Comparison of ENCODE assay signal across 30 cellular contexts in the genomic region with DNA sequence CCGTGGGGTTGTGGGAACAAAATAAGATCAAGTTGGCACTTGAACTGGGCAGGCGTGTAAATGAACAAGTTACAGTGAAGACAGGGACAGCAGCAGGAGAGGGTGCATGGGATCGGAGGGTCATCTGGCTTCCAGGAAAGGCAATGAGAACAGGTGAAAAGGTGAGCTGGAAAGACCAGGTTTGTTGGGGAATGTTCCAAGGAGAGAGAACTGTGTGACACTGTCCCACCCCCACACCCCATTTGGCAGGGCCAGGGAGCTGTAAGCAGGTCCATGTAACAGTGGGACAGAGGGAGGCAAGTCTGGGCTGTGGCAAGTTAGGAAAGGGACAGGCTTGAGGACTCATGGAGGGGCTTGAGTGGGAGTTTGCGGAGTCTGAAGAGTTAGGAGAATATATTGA. TPM values are rescaled to one million over a fixed set of nuclear protein-coding genes. Genes with fewer than 3 reads are reported as not detected.
A peak's percentile ranks its signal among the peaks of the same experiment; 100 is the strongest.
DNase-seq lines count a peak whose midpoint lies in the region; ATAC-seq, FAIRE-seq and TF ChIP-seq lines count a peak whose summit lies in the region.
"Had no signal": no experiment of that assay in that cellular context is flagged by ENCODE, and none has a peak within 500 bp of the region (broad histone marks: within the 10 kb centered on the region; RNA-seq: fewer than 3 reads in every experiment).

No MANE protein-coding gene starts in this region.

- H3K4me3 ChIP-seq in astrocyte (ENCODE audit: insufficient read depth, low read depth, low read length) (no peak overlapping the region), liver (ENCODE audit: low read depth in 1 of 3, low read length in 3 of 3) (peak overlapping the region; percentile 66 to 87 (median 86)), rectal smooth muscle tissue (ENCODE audit: low read length) (peak overlapping the region; percentile 34)
- H3K4me3 ChIP-seq: BLaER1 had no signal

- peak overlapping the region; percentile 70 for H3K27ac Mint-ChIP-seq in Calu3 (ENCODE audit: unreplicated experiment)
- peak overlapping the region; percentile 4 for H3K27ac Mint-ChIP-seq in astrocyte (ENCODE audit: unreplicated experiment)
- no peak overlapping the region for H3K27ac Mint-ChIP-seq in activated naive CD4-positive, alpha-beta T cell treated with anti-CD3 and anti-CD28 coated beads for 36 hours
- H3K27ac Mint-ChIP-seq: activated naive CD8-positive, alpha-beta T cell; activated T-helper 2 cell treated with anti-CD3 and anti-CD28 coated beads, Interferon-gamma antibody, Interleukin-2, Interleukin-4, amounts not matched to agents 10 μg/mL and 5 μg/mL and 100 μg/mL, durations not matched to agents 14 hours and 24 hours and 36 hours had no signal

- no peak overlapping the region for H3K27ac ChIP-seq in astrocyte (ENCODE audit: low read depth, low read length)
- H3K27ac ChIP-seq in liver (ENCODE audit: low read depth in 1 of 2, low read length in 2 of 2): peak overlapping the region; percentile 62 to 87
- no peak overlapping the region for H3K27ac ChIP-seq in rectal smooth muscle tissue (ENCODE audit: low read depth, low read length)
- H3K27ac ChIP-seq: BLaER1, foreskin keratinocyte, HL-60 had no signal

- peak; percentile 22 for DNase-seq in Calu3
- no peak for DNase-seq in astrocyte (ENCODE audit: low read depth)
- no peak for DNase-seq in NCI-H69 (lab: John Stamatoyannopoulos, UW)
- no peak for DNase-seq in activated naive CD4-positive, alpha-beta T cell treated with anti-CD3 and anti-CD28 coated beads for 36 hours
- DNase-seq: ACHN; activated CD4-positive, alpha-beta T cell treated with anti-CD3 and anti-CD28 coated beads, Interleukin-2, amount 50 U/mL, for 4 hours; activated CD8-positive, alpha-beta memory T cell treated with anti-CD3 and anti-CD28 coated beads, Interleukin-2, amount 50 U/mL, for 48 hours; COR-L47; DMS79 treated with DMSO at 0.1 percent for 48 hours; effector CD4-positive, alpha-beta T cell; foreskin keratinocyte; H7; IMR-90; left ventricle myocardium superior; midbrain; NCI-H1092 treated with DMSO at 0.1 percent for 48 hours; NCI-H2029; NCI-H2227 treated with DMSO at 0.1 percent for 48 hours; NCI-H82; stimulated activated CD4-positive, alpha-beta T cell treated with anti-CD3 and anti-CD28 coated beads, Interleukin-1b, Interleukin-23, amount 100 ng/mL, for 48 hours had no signal

- WGBS in liver: 36% methylated on average over 4 of the region's 4 CpGs

- H3K36me3 ChIP-seq in astrocyte (ENCODE audit: insufficient read depth, low read length): no peaks in the 10 kb centered on the region
- peaks cover 0 to 10% (median 4%) of the 10 kb centered on the region in 4 donors for H3K36me3 ChIP-seq in liver (ENCODE audit: control insufficient read depth in 4 of 4, insufficient read depth in 3 of 4, low read depth in 1 of 4, low read length in 3 of 4)
- no peaks in the 10 kb centered on the region for H3K36me3 ChIP-seq in rectal smooth muscle tissue (ENCODE audit: control insufficient read depth, insufficient read depth, low read length)
- H3K36me3 ChIP-seq: BLaER1 had no signal

- no peaks in the 10 kb centered on the region for H3K27me3 ChIP-seq in astrocyte (ENCODE audit: insufficient read depth, low read length)
- no peaks in the 10 kb centered on the region for H3K27me3 ChIP-seq in liver (ENCODE audit: control insufficient read depth in 4 of 4, insufficient read depth in 4 of 4, low read length in 3 of 4)
- H3K27me3 ChIP-seq in rectal smooth muscle tissue (ENCODE audit: control insufficient read depth, insufficient read depth, low read length): no peaks in the 10 kb centered on the region
- H3K27me3 ChIP-seq: BLaER1, foreskin keratinocyte had no signal

- H3K36me3 Mint-ChIP-seq in Calu3 (ENCODE audit: insufficient read depth, unreplicated experiment): peaks cover 21% of the 10 kb centered on the region
- no peaks in the 10 kb centered on the region for H3K36me3 Mint-ChIP-seq in astrocyte (ENCODE audit: low read depth, unreplicated experiment)
- no peaks in the 10 kb centered on the region for H3K36me3 Mint-ChIP-seq in activated naive CD4-positive, alpha-beta T cell treated with anti-CD3 and anti-CD28 coated beads for 36 hours (ENCODE audit: low read depth)
- H3K36me3 Mint-ChIP-seq: activated naive CD8-positive, alpha-beta T cell had no signal

- no peak overlapping the region for H2AFZ ChIP-seq in astrocyte (ENCODE audit: low read depth, low read length)

- H3K4me3 Mint-ChIP-seq in Calu3 (ENCODE audit: low read depth, unreplicated experiment) (peak overlapping the region; percentile 73), astrocyte (ENCODE audit: unreplicated experiment) (peak overlapping the region; percentile 28)
- no peak overlapping the region for H3K4me3 Mint-ChIP-seq in activated naive CD4-positive, alpha-beta T cell treated with anti-CD3 and anti-CD28 coated beads for 36 hours
- H3K4me3 Mint-ChIP-seq: activated naive CD8-positive, alpha-beta T cell had no signal

- no TSS peak for BruUV-seq in Calu3 (replicated peaks; lab: Mats Ljungman, UMichigan)

- no peak overlapping the region for H3K4me2 ChIP-seq in astrocyte (ENCODE audit: low read length)
- H3K4me2 ChIP-seq: BLaER1 had no signal

- no peaks in the 10 kb centered on the region for H3K79me2 ChIP-seq in astrocyte (ENCODE audit: insufficient read depth, low read length)

- TF ChIP-seq RAD21 in liver (IDR thresholded peaks at IDR 0.05): no peak

- FAIRE-seq in astrocyte (lab: Jason Lieb, UNC): no peak

- H3K27me3 Mint-ChIP-seq in Calu3 (ENCODE audit: unreplicated experiment): no peaks in the 10 kb centered on the region
- H3K27me3 Mint-ChIP-seq in astrocyte (ENCODE audit: low read depth, unreplicated experiment): peaks cover 6% of the 10 kb centered on the region
- H3K27me3 Mint-ChIP-seq in activated naive CD4-positive, alpha-beta T cell treated with anti-CD3 and anti-CD28 coated beads for 36 hours (ENCODE audit: low read depth): no peaks in the 10 kb centered on the region
- H3K27me3 Mint-ChIP-seq: activated naive CD8-positive, alpha-beta T cell had no signal

- H3K4me1 Mint-ChIP-seq in Calu3 (ENCODE audit: low read depth, unreplicated experiment): peaks cover 55% of the 10 kb centered on the region
- H3K4me1 Mint-ChIP-seq in astrocyte (ENCODE audit: low read depth, unreplicated experiment): peaks cover 16% of the 10 kb centered on the region
- no peaks in the 10 kb centered on the region for H3K4me1 Mint-ChIP-seq in activated naive CD4-positive, alpha-beta T cell treated with anti-CD3 and anti-CD28 coated beads for 36 hours (ENCODE audit: low read depth)

- H3K9me3 ChIP-seq in astrocyte (ENCODE audit: insufficient read depth, low read depth, low read length) (no peaks in the 10 kb centered on the region), liver (ENCODE audit: control insufficient read depth in 4 of 4, low read length in 3 of 4) (no peaks in the 10 kb centered on the region)
- H3K9me3 ChIP-seq: BLaER1 had no signal

- H3K9me3 Mint-ChIP-seq in Calu3 (ENCODE audit: low read depth, unreplicated experiment) (no peaks in the 10 kb centered on the region), astrocyte (ENCODE audit: unreplicated experiment) (no peaks in the 10 kb centered on the region)
- H3K9me3 Mint-ChIP-seq in activated naive CD4-positive, alpha-beta T cell treated with anti-CD3 and anti-CD28 coated beads for 36 hours: no peaks in the 10 kb centered on the region
- H3K9me3 Mint-ChIP-seq: activated T-helper 2 cell treated with anti-CD3 and anti-CD28 coated beads, Interferon-gamma antibody, Interleukin-2, Interleukin-4, amounts not matched to agents 10 μg/mL and 5 μg/mL and 100 μg/mL, durations not matched to agents 14 hours and 24 hours and 36 hours had no signal

- H3K9ac ChIP-seq in astrocyte (ENCODE audit: low read length): no peak overlapping the region
- H3K9ac ChIP-seq in liver (ENCODE audit: low read depth in 1 of 2, low read length in 2 of 2): peak overlapping the region; percentile 31 to 67
- no peak overlapping the region for H3K9ac ChIP-seq in rectal smooth muscle tissue (ENCODE audit: low read length)
- H3K9ac ChIP-seq: BLaER1 had no signal

- H3K4me1 ChIP-seq in astrocyte (ENCODE audit: insufficient read depth, low read length) (peaks cover 6% of the 10 kb centered on the region), liver (ENCODE audit: control insufficient read depth in 4 of 4, insufficient read depth in 4 of 4, low read length in 3 of 4) (peaks cover 7 to 47% (median 29%) of the 10 kb centered on the region in 4 donors), rectal smooth muscle tissue (ENCODE audit: control insufficient read depth, insufficient read depth, low read length) (no peaks in the 10 kb centered on the region)
- H3K4me1 ChIP-seq: BLaER1, foreskin keratinocyte had no signal

- CTCF ChIA-PET in Calu3 (lab: Charles Lee): interaction anchor here (0.6 to 2.6 kb wide), 7 partner anchors 10 to 1694 kb away, joined by 3 to 8 read pairs (median 4); no protein-coding TSS in a partner anchor
- CTCF ChIA-PET in activated naive CD4-positive, alpha-beta T cell treated with anti-CD3 and anti-CD28 coated beads for 36 hours (lab: Charles Lee): interaction anchor here (0.6 to 0.8 kb wide), 3 partner anchors 21 to 111 kb away, joined by 3 to 6 read pairs (median 3); no protein-coding TSS in a partner anchor

- intact Hi-C loops in Calu3 (cut with micrococcal nuclease; ENCODE audit: unreplicated experiment): loop anchor here (2.0 kb wide), 1 partner anchor 31 kb away; the partner anchor contains the start of gene IFT52
- intact Hi-C loops in activated naive CD4-positive, alpha-beta T cell treated with anti-CD3 and anti-CD28 coated beads for 36 hours (cut with micrococcal nuclease): no loop called here

- no peak for ATAC-seq in GM18873 (IDR thresholded peaks at IDR 0.05; ENCODE audit: low FRiP score, unreplicated experiment)
- no peak for ATAC-seq in HG02798 (IDR thresholded peaks at IDR 0.05; ENCODE audit: poor library complexity, unreplicated experiment)
- ATAC-seq: esophagus mucosa, foreskin keratinocyte, left ventricle myocardium superior, Right ventricle myocardium inferior had no signal

- TF ChIP-seq CTCF in Calu3 (IDR thresholded peaks at IDR 0.05; ENCODE audit: unreplicated experiment): no peak
- no peak for TF ChIP-seq CTCF in astrocyte (IDR thresholded peaks at IDR 0.05; ENCODE audit: insufficient read depth, low read depth, low read length)
- no peak for TF ChIP-seq CTCF in liver (IDR thresholded peaks at IDR 0.05; ENCODE audit: low read depth, low read length, missing input control)

- H4K20me1 ChIP-seq in astrocyte (ENCODE audit: insufficient read depth, low read length): no peaks in the 10 kb centered on the region
- H4K20me1 ChIP-seq: BLaER1 had no signal

RNA-seq across cellular contexts. Expression of gene SGK2, which starts 0.8 kb away (rescaled TPM):
- total RNA-seq in Calu3 (2022): 45.6 and 46.5 TPM in 2 replicates
- total RNA-seq in astrocyte: 0.64 and 1.0 TPM in 2 replicates
- 100 to 1,000 TPM in 1 of 2 donors, 10 to 100 TPM in 1; 33.8 to 253 TPM for total RNA-seq in liver
- polyA plus RNA-seq in liver: 10 to 100 TPM; 22.9 to 86.8 TPM
- total RNA-seq in activated naive CD4-positive, alpha-beta T cell treated with anti-CD3 and anti-CD28 coated beads for 36 hours: under 1 TPM; 0.27 to 0.60 TPM
- total RNA-seq: H7 had no signal

RNA-seq across cellular contexts. Expression of gene IFT52, which starts 31.1 kb away (rescaled TPM):
- 30.2 and 30.8 TPM in 2 replicates for total RNA-seq in Calu3 (2022)
- 27.0 and 34.8 TPM in 2 replicates for total RNA-seq in astrocyte
- total RNA-seq in liver: 10 to 100 TPM in 1 of 2 donors, 1 to 10 TPM in 1; 5.3 to 24.3 TPM
- 1 to 10 TPM; 3.3 to 4.3 TPM for polyA plus RNA-seq in liver
- 10 to 100 TPM; 14.2 to 15.8 TPM for total RNA-seq in activated naive CD4-positive, alpha-beta T cell treated with anti-CD3 and anti-CD28 coated beads for 36 hours

RNA-seq across cellular contexts. Expression of gene L3MBTL1, which starts 52.1 kb away (rescaled TPM):
- 39.7 and 42.3 TPM in 2 replicates for total RNA-seq in Calu3 (2022)
- 8.4 and 13.0 TPM in 2 replicates for total RNA-seq in astrocyte
- total RNA-seq in liver: 1 to 10 TPM; 2.6 to 5.6 TPM
- polyA plus RNA-seq in liver: 1 to 10 TPM in 1 of 2 donors, under 1 TPM in 1; 0.45 to 1.4 TPM
- 1 to 10 TPM; 4.7 to 7.3 TPM for total RNA-seq in activated naive CD4-positive, alpha-beta T cell treated with anti-CD3 and anti-CD28 coated beads for 36 hours

Comparison
In these comparisons a context has a peak if more than half of its experiments do, and no peak if none do; other contexts are left out.
1. H3K27ac ChIP-seq: peak in liver (2 of 2); none in astrocyte (single experiment) and rectal smooth muscle tissue (single experiment).
2. H3K9ac ChIP-seq: peak in liver (2 of 2); none in astrocyte (single experiment) and rectal smooth muscle tissue (single experiment).
3. RNA of gene SGK2, which starts 0.8 kb away (total RNA-seq): 33.8 to 253 TPM in liver and 45.6 to 46.5 TPM in Calu3; 0.64 to 1.0 TPM in astrocyte and 0.27 to 0.60 TPM in activated naive CD4-positive, alpha-beta T cell treated with anti-CD3 and anti-CD28 coated beads for 36 hours; every median in the first group is over 10 times any median in the second.